1 cellular context compared by ENCODE assay signal in genomic region chr7:143384741-143385631, GRCh38.
TF ChIP-seq lines count a peak whose summit lies in the region.

No MANE protein-coding gene starts in this region.

TF ChIP-seq in GM12878, 131 proteins besides CTCF, POLR2A, EP300 and RAD21 (continues in another document):
- TF ChIP-seq KDM1A (IDR thresholded peaks at IDR 0.05; ENCODE audit: borderline replicate concordance) (no peak), USF1 (IDR thresholded peaks at IDR 0.05; ENCODE audit: borderline replicate concordance, extremely low read length, insufficient read depth, low read depth, low read length) (no peak), POLR2AphosphoS5 (IDR thresholded peaks at IDR 0.05; ENCODE audit: low read length) (peak; percentile 59; the same call in 1 of the 2 replicates), IKZF1 (conservative IDR thresholded peaks at IDR 0.05) (no peak), NRF1 (conservative IDR thresholded peaks at IDR 0.05; ENCODE audit: low read depth, low read length) (no peak), ZNF207 (IDR thresholded peaks at IDR 0.05; ENCODE audit: borderline replicate concordance) (no peak), TAF1 (IDR thresholded peaks at IDR 0.05; ENCODE audit: borderline replicate concordance, low read depth, low read length) (no peak), GABPA (IDR thresholded peaks at IDR 0.05; ENCODE audit: low read depth) (no peak), ATF7 (IDR thresholded peaks at IDR 0.05; ENCODE audit: low read depth) (no peak), PAX5 (IDR thresholded peaks at IDR 0.05; ENCODE audit: borderline replicate concordance, low read depth, low read length) (no peak), CHD2 (IDR thresholded peaks at IDR 0.05; ENCODE audit: borderline replicate concordance, low read depth, low read length) (no peak), SMAD5 (IDR thresholded peaks at IDR 0.05; ENCODE audit: low read depth) (no peak), MXI1 (IDR thresholded peaks at IDR 0.05; ENCODE audit: low read depth, low read length) (no peak), EED (IDR thresholded peaks at IDR 0.05; ENCODE audit: low read depth) (no peak), NR2F1 (conservative IDR thresholded peaks at IDR 0.05) (no peak), MAX (IDR thresholded peaks at IDR 0.05; ENCODE audit: low read depth, low read length) (no peak), SRF (IDR thresholded peaks at IDR 0.05; ENCODE audit: low read depth in 2 of 2, low read length in 2 of 2) (no peak), ATF2 (IDR thresholded peaks at IDR 0.05; ENCODE audit: low read length) (no peak), NFXL1 (IDR thresholded peaks at IDR 0.05; ENCODE audit: borderline replicate concordance) (no peak), NR2C1 (IDR thresholded peaks at IDR 0.05) (no peak), ZNF622 (IDR thresholded peaks at IDR 0.05) (no peak), RUNX3 (IDR thresholded peaks at IDR 0.05; ENCODE audit: low read length) (no peak), POU2F2 (IDR thresholded peaks at IDR 0.05; ENCODE audit: borderline replicate concordance, low read depth, low read length) (no peak), PML (IDR thresholded peaks at IDR 0.05; ENCODE audit: low read length) (no peak), HDGF (IDR thresholded peaks at IDR 0.05) (peak; percentile 55), STAT3 (IDR thresholded peaks at IDR 0.05; ENCODE audit: low read depth, low read length) (no peak), NFIC (IDR thresholded peaks at IDR 0.05; ENCODE audit: low read depth, low read length) (no peak), KAT2A (conservative IDR thresholded peaks at IDR 0.05; ENCODE audit: control insufficient read depth, low read depth, low read length) (no peak), PAX8 (IDR thresholded peaks at IDR 0.05) (no peak), POLR2AphosphoS2 (IDR thresholded peaks at IDR 0.05; ENCODE audit: low read depth, low read length) (0 out of 2 replicates have a peak, but pooled peaks have one; percentile 14), PKNOX1 (IDR thresholded peaks at IDR 0.05) (peak; percentile 34; the same call in 1 of the 2 replicates), PRDM15 (CRISPR knock-in tag; IDR thresholded peaks at IDR 0.05) (no peak), MEF2B (IDR thresholded peaks at IDR 0.05; ENCODE audit: partially characterized antibody, poor library complexity, severe bottlenecking) (no peak), SREBF2 (IDR thresholded peaks at IDR 0.05; ENCODE audit: low read length) (no peak), CUX1 (IDR thresholded peaks at IDR 0.05; ENCODE audit: insufficient replicate concordance, low read depth, low read length) (no peak), TBL1XR1 (IDR thresholded peaks at IDR 0.05; ENCODE audit: low read depth, low read length) (no peak), JUND (IDR thresholded peaks at IDR 0.05; ENCODE audit: low read depth, low read length) (no peak), ASH2L (IDR thresholded peaks at IDR 0.05; ENCODE audit: borderline replicate concordance, low read depth) (no peak), ZSCAN29 (IDR thresholded peaks at IDR 0.05) (no peak), E4F1 (IDR thresholded peaks at IDR 0.05; ENCODE audit: borderline replicate concordance, partially characterized antibody) (peak; percentile 23), ESRRA (IDR thresholded peaks at IDR 0.05; ENCODE audit: low read length) (no peak), SREBF1 (IDR thresholded peaks at IDR 0.05; ENCODE audit: low read length) (no peak), MLLT1 (IDR thresholded peaks at IDR 0.05) (no peak), RCOR1 (conservative IDR thresholded peaks at IDR 0.05; ENCODE audit: low read depth, low read length) (no peak), ZNF24 (IDR thresholded peaks at IDR 0.05) (no peak), FOXK2 (IDR thresholded peaks at IDR 0.05) (no peak), ZBTB4 (CRISPR knock-in tag; IDR thresholded peaks at IDR 0.05) (no peak), CREM (IDR thresholded peaks at IDR 0.05; ENCODE audit: low read depth) (no peak), MYC (IDR thresholded peaks at IDR 0.05; ENCODE audit: insufficient read depth, insufficient read length, insufficient replicate concordance, low read length, severe bottlenecking) (no peak)
